ENCODE assay signal across 12 cellular contexts in genomic region chr10:129605986-129606518, GRCh38.
DNase-seq lines count a peak whose midpoint lies in the region; ATAC-seq and TF ChIP-seq lines count a peak whose summit lies in the region.
"Had no signal": no experiment of that assay in that cellular context is flagged by ENCODE, and none has a peak within 500 bp of the region (broad histone marks: within the 10 kb centered on the region; RNA-seq: fewer than 3 reads in every experiment).

No MANE protein-coding gene starts in this region.

- DNase-seq in D341Med (ENCODE audit: low spot score) (peak; percentile 53), NCI-H526 treated with DMSO at 0.1 percent for 48 hours (lab: John Stamatoyannopoulos, UW) (peak; percentile 96), islet precursor cell (peak; percentile 38)
- no peak for DNase-seq in activated CD4-positive, alpha-beta T cell treated with anti-CD3 and anti-CD28 coated beads, Interleukin-2, amount 10 ng/mL, durations not matched to agents 24 days and 14 days
- DNase-seq: activated CD4-positive, alpha-beta T cell treated with anti-CD3 and anti-CD28 coated beads for 36 hours; AML-193 had no signal

- H3K27me3 Mint-ChIP-seq in activated CD4-positive, alpha-beta T cell treated with anti-CD3 and anti-CD28 coated beads, Interleukin-2, amount 10 ng/mL, durations not matched to agents 24 days and 14 days: no peaks in the 10 kb centered on the region
- H3K27me3 Mint-ChIP-seq: activated CD4-positive, alpha-beta T cell treated with anti-CD3 and anti-CD28 coated beads for 36 hours; activated naive CD4-positive, alpha-beta T cell treated with anti-CD3 and anti-CD28 coated beads, Interleukin-2, amount 50 U/mL, for 24 hours; dendritic cell treated with granulocyte-macrophage colony-stimulating factor and Interleukin-4, amounts not matched to agents 40 ng/mL and 50 ng/mL, for 4 days had no signal

- H3K36me3 Mint-ChIP-seq in activated CD4-positive, alpha-beta T cell treated with anti-CD3 and anti-CD28 coated beads, Interleukin-2, amount 10 ng/mL, durations not matched to agents 24 days and 14 days (ENCODE audit: low read depth): no peaks in the 10 kb centered on the region

- H3K4me3 Mint-ChIP-seq in activated CD4-positive, alpha-beta T cell treated with anti-CD3 and anti-CD28 coated beads, Interleukin-2, amount 10 ng/mL, durations not matched to agents 24 days and 14 days: no peak overlapping the region
- H3K4me3 Mint-ChIP-seq: activated CD4-positive, alpha-beta T cell treated with anti-CD3 and anti-CD28 coated beads for 36 hours; activated naive CD4-positive, alpha-beta T cell treated with anti-CD3 and anti-CD28 coated beads, Interleukin-2, amount 50 U/mL, for 24 hours; dendritic cell treated with granulocyte-macrophage colony-stimulating factor and Interleukin-4, amounts not matched to agents 40 ng/mL and 50 ng/mL, for 4 days had no signal

- ATAC-seq in GM21529 (IDR thresholded peaks at IDR 0.05; ENCODE audit: unreplicated experiment): peak; percentile 62
- ATAC-seq in HG03520 (IDR thresholded peaks at IDR 0.05; ENCODE audit: unreplicated experiment): no peak
- no peak for ATAC-seq in HG03521 (IDR thresholded peaks at IDR 0.05; ENCODE audit: unreplicated experiment)
- no peak for ATAC-seq in GM18505 (IDR thresholded peaks at IDR 0.05; ENCODE audit: unreplicated experiment)
- ATAC-seq: activated CD4-positive, alpha-beta T cell treated with anti-CD3 and anti-CD28 coated beads for 36 hours had no signal

- no peaks in the 10 kb centered on the region for H3K9me3 Mint-ChIP-seq in activated CD4-positive, alpha-beta T cell treated with anti-CD3 and anti-CD28 coated beads, Interleukin-2, amount 10 ng/mL, durations not matched to agents 24 days and 14 days
- H3K9me3 Mint-ChIP-seq: activated naive CD4-positive, alpha-beta T cell treated with anti-CD3 and anti-CD28 coated beads, Interleukin-2, amount 50 U/mL, for 24 hours had no signal

- no peak overlapping the region for H3K27ac Mint-ChIP-seq in activated CD4-positive, alpha-beta T cell treated with anti-CD3 and anti-CD28 coated beads, Interleukin-2, amount 10 ng/mL, durations not matched to agents 24 days and 14 days
- H3K27ac Mint-ChIP-seq: activated CD4-positive, alpha-beta T cell treated with anti-CD3 and anti-CD28 coated beads for 36 hours; activated naive CD4-positive, alpha-beta T cell treated with anti-CD3 and anti-CD28 coated beads, Interleukin-2, amount 50 U/mL, for 24 hours; dendritic cell treated with granulocyte-macrophage colony-stimulating factor and Interleukin-4, amounts not matched to agents 40 ng/mL and 50 ng/mL, for 4 days had no signal

- no peaks in the 10 kb centered on the region for H3K4me1 Mint-ChIP-seq in activated CD4-positive, alpha-beta T cell treated with anti-CD3 and anti-CD28 coated beads, Interleukin-2, amount 10 ng/mL, durations not matched to agents 24 days and 14 days
- H3K4me1 Mint-ChIP-seq: activated CD4-positive, alpha-beta T cell treated with anti-CD3 and anti-CD28 coated beads for 36 hours had no signal

- no peak for TF ChIP-seq POLR2A in GM18505 (IDR thresholded peaks at IDR 0.05; ENCODE audit: borderline replicate concordance, extremely low read depth, insufficient read depth, insufficient read length)

- intact Hi-C loops in activated CD4-positive, alpha-beta T cell treated with anti-CD3 and anti-CD28 coated beads, Interleukin-2, amount 10 ng/mL, durations not matched to agents 24 days and 14 days (cut with micrococcal nuclease): no loop called here
